In the genomic region with DNA sequence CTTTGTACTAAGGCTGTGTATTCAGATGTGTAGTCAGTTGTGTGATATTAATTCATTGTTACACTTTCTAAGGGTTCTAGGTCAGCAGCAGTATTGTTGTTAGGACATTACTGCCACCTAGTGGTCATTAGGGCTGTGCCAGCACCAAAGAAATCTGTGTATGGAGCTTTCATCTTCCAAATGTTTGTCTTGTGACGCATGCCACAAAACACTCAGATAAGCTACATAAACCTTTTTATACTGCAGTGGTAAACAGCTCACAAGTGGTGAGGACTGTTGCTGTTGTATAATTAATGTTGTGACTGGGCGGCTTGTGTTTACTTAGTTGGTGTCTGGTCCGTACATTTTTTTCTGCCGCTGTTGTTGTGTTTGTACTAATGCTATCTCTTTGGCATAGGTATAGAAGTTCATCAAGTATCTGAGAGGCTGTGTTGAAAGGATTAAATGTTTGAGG, we compare ENCODE assay signal across 8 cellular contexts. TPM values are rescaled to one million over a fixed set of nuclear protein-coding genes. Genes with fewer than 3 reads are reported as not detected.
A peak's percentile ranks its signal among the peaks of the same experiment; 100 is the strongest.
DNase-seq lines count a peak whose midpoint lies in the region; ATAC-seq, FAIRE-seq and TF ChIP-seq lines count a peak whose summit lies in the region.

No MANE protein-coding gene starts in this region.

- H3K9ac ChIP-seq in H9 (ENCODE audit: extremely low read depth, insufficient read length, low read length) (no peak overlapping the region), astrocyte (ENCODE audit: low read length) (peak overlapping the region; percentile 6), skeletal muscle satellite cell (ENCODE audit: low read depth, low read length) (no peak overlapping the region)

- peaks cover 15% of the 10 kb centered on the region in 2 experiments for H3K4me1 Mint-ChIP-seq in H9
- H3K4me1 Mint-ChIP-seq in T-helper 1 cell treated with Interleukin-12 subunit alpha and Interleukin-12 subunit beta and Interleukin-4 antibody, amounts not matched to agents 30 μg/mL and 1 μg/mL, for 36 hours (ENCODE audit: low read depth) = peaks cover 61% of the 10 kb centered on the region
- peaks cover 16% of the 10 kb centered on the region for H3K4me1 Mint-ChIP-seq in astrocyte (ENCODE audit: low read depth, unreplicated experiment)

- H3K27me3 Mint-ChIP-seq in H9 (ENCODE audit: low read depth) (no peaks in the 10 kb centered on the region; the same call in 1 of the 2 replicates), astrocyte (ENCODE audit: low read depth, unreplicated experiment) (no peaks in the 10 kb centered on the region)
- H3K27me3 Mint-ChIP-seq in T-helper 1 cell treated with Interleukin-12 subunit alpha and Interleukin-12 subunit beta and Interleukin-4 antibody, amounts not matched to agents 30 μg/mL and 1 μg/mL, for 36 hours (ENCODE audit: low read depth) = no peaks in the 10 kb centered on the region

- H3K4me3 Mint-ChIP-seq in H9 = no peak overlapping the region
- H3K4me3 Mint-ChIP-seq in T-helper 1 cell treated with Interleukin-12 subunit alpha and Interleukin-12 subunit beta and Interleukin-4 antibody, amounts not matched to agents 30 μg/mL and 1 μg/mL, for 36 hours = no peak overlapping the region
- no peak overlapping the region for H3K4me3 Mint-ChIP-seq in astrocyte (ENCODE audit: unreplicated experiment)

- H3K23me2 ChIP-seq in H9 (ENCODE audit: insufficient read length, low read depth, low read length, poor library complexity, severe bottlenecking) = no peaks in the 10 kb centered on the region

- H2AFZ ChIP-seq in H9 (ENCODE audit: low read length) (no peak overlapping the region), astrocyte (ENCODE audit: low read depth, low read length) (no peak overlapping the region)

- H2BK5ac ChIP-seq in H9 (ENCODE audit: insufficient read length, low read length) = no peak overlapping the region

- TF ChIP-seq CTCF in H9 (conservative IDR thresholded peaks at IDR 0.05) = peak; percentile 94
- TF ChIP-seq CTCF in NB4 (IDR thresholded peaks at IDR 0.05; ENCODE audit: low read depth, low read length) = peak; percentile 89
- peak; percentile 99 for TF ChIP-seq CTCF in astrocyte (IDR thresholded peaks at IDR 0.05; ENCODE audit: insufficient read depth, low read depth, low read length)

- H3T11ph ChIP-seq in H9 (ENCODE audit: low read length) = no peak overlapping the region

- H3K27ac ChIP-seq in H9 (ENCODE audit: insufficient read length, low read depth, low read length) (no peak overlapping the region), astrocyte (ENCODE audit: low read depth, low read length) (no peak overlapping the region)

- H3K79me1 ChIP-seq in H9 (ENCODE audit: insufficient read depth, low read depth, low read length, poor library complexity, severe bottlenecking) = no peaks in the 10 kb centered on the region

- no peak overlapping the region for H3K14ac ChIP-seq in H9 (ENCODE audit: insufficient read depth, low read length)

- H4K91ac ChIP-seq in H9 (ENCODE audit: insufficient read length, low read depth, low read length) = no peak overlapping the region

- H3K56ac ChIP-seq in H9 (ENCODE audit: insufficient read length, low read depth, low read length) = no peak overlapping the region

- no peak overlapping the region for H2BK120ac ChIP-seq in H9 (ENCODE audit: low read depth, low read length, poor library complexity, severe bottlenecking)

- no peak overlapping the region for H2BK12ac ChIP-seq in H9 (ENCODE audit: insufficient read length, low read depth, low read length)

- H3K79me2 ChIP-seq in H9 (ENCODE audit: insufficient read depth, low read length) (no peaks in the 10 kb centered on the region), astrocyte (ENCODE audit: insufficient read depth, low read length) (no peaks in the 10 kb centered on the region)

- WGBS in H9 (ENCODE audit: extremely low coverage, insufficient read length, low lambda C conversion rate) = no CpG with 5 or more reads among the region's 4 CpGs

- DNase-seq in G401 (ENCODE audit: low spot score) = peak; percentile 87
- DNase-seq in H9 = peak; percentile 43
- peak; percentile 74 for DNase-seq in NB4 (ENCODE audit: low read depth)
- DNase-seq in astrocyte (ENCODE audit: low read depth) = peak; percentile 81
- peak; percentile 47 for DNase-seq in hepatic stellate cell (ENCODE audit: low spot score)

- H3K36me3 ChIP-seq in astrocyte (ENCODE audit: insufficient read depth, low read length) (no peaks in the 10 kb centered on the region), skeletal muscle satellite cell (ENCODE audit: insufficient read depth, low read length) (no peaks in the 10 kb centered on the region)

- no peaks in the 10 kb centered on the region for H3K27me3 ChIP-seq in H9 (ENCODE audit: insufficient read depth, low read length)
- no peaks in the 10 kb centered on the region for H3K27me3 ChIP-seq in astrocyte (ENCODE audit: insufficient read depth, low read length)
- H3K27me3 ChIP-seq in skeletal muscle satellite cell (ENCODE audit: control insufficient read depth, insufficient read depth, low read length) = no peaks in the 10 kb centered on the region

- H4K8ac ChIP-seq in H9 (replicated peaks; ENCODE audit: insufficient read length, low read depth, low read length) = no peak overlapping the region

- no peak overlapping the region for H2BK20ac ChIP-seq in H9 (ENCODE audit: low read depth, low read length, poor library complexity, severe bottlenecking)

- peak; percentile 60 for FAIRE-seq in astrocyte (lab: Jason Lieb, UNC)

- H4K20me1 ChIP-seq in H9 (ENCODE audit: control insufficient read depth, insufficient read depth, insufficient read length) (no peaks in the 10 kb centered on the region), astrocyte (ENCODE audit: insufficient read depth, low read length) (no peaks in the 10 kb centered on the region)

- H3K4ac ChIP-seq in H9 (ENCODE audit: low read depth, low read length) = no peak overlapping the region

- no peaks in the 10 kb centered on the region for H3K4me1 ChIP-seq in H9 (ENCODE audit: insufficient read depth, low read length)
- H3K4me1 ChIP-seq in astrocyte (ENCODE audit: insufficient read depth, low read length) = peaks cover 13% of the 10 kb centered on the region
- peaks cover 19% of the 10 kb centered on the region for H3K4me1 ChIP-seq in skeletal muscle satellite cell (ENCODE audit: control insufficient read depth, insufficient read depth, low read length)

- no peak for ATAC-seq in GM21423 (IDR thresholded peaks at IDR 0.05; ENCODE audit: unreplicated experiment)

- H3K18ac ChIP-seq in H9 (ENCODE audit: insufficient read length, low read depth, low read length) = no peak overlapping the region

- H3K27ac Mint-ChIP-seq in H9 (no peak overlapping the region), astrocyte (ENCODE audit: unreplicated experiment) (no peak overlapping the region)
- H3K27ac Mint-ChIP-seq in T-helper 1 cell treated with Interleukin-12 subunit alpha and Interleukin-12 subunit beta and Interleukin-4 antibody, amounts not matched to agents 30 μg/mL and 1 μg/mL, for 36 hours = peak overlapping the region; percentile 53

- no peak overlapping the region for H3K23ac ChIP-seq in H9 (ENCODE audit: insufficient read length, low read depth, low read length)

- no peak for TF ChIP-seq POLR2A in NB4 (IDR thresholded peaks at IDR 0.05; ENCODE audit: extremely low read depth, insufficient read length)

- H2AK5ac ChIP-seq in H9 (ENCODE audit: insufficient read length, low read length) = no peak overlapping the region

- no peak overlapping the region for H3K4me2 ChIP-seq in H9 (ENCODE audit: insufficient read depth, insufficient read length, low read length)
- H3K4me2 ChIP-seq in astrocyte (ENCODE audit: low read length) = peak overlapping the region; percentile 68
- peak overlapping the region; percentile 67 for H3K4me2 ChIP-seq in skeletal muscle satellite cell (ENCODE audit: low read length)

- H3K36me3 Mint-ChIP-seq in H9 (ENCODE audit: insufficient read depth in 1 of 3, low read depth in 3 of 3) = no peaks in the 10 kb centered on the region
- H3K36me3 Mint-ChIP-seq in T-helper 1 cell treated with Interleukin-12 subunit alpha and Interleukin-12 subunit beta and Interleukin-4 antibody, amounts not matched to agents 30 μg/mL and 1 μg/mL, for 36 hours (ENCODE audit: low read depth) = no peaks in the 10 kb centered on the region
- H3K36me3 Mint-ChIP-seq in astrocyte (ENCODE audit: low read depth, unreplicated experiment) = no peaks in the 10 kb centered on the region

- H3K9me3 Mint-ChIP-seq in H9 (no peaks in the 10 kb centered on the region), astrocyte (ENCODE audit: unreplicated experiment) (no peaks in the 10 kb centered on the region)
- no peaks in the 10 kb centered on the region for H3K9me3 Mint-ChIP-seq in T-helper 1 cell treated with Interleukin-12 subunit alpha and Interleukin-12 subunit beta and Interleukin-4 antibody, amounts not matched to agents 30 μg/mL and 1 μg/mL, for 36 hours

- in situ Hi-C loops in G401 (cut with HindIII; ENCODE audit: low sequenced_read_pairs) = loop anchor here (25.0 kb wide), 1 partner anchor 351 kb away; no protein-coding TSS in a partner anchor

- H3K4me3 ChIP-seq in NB4 (ENCODE audit: low read depth, low read length) (no peak overlapping the region), astrocyte (ENCODE audit: insufficient read depth, low read depth, low read length) (no peak overlapping the region), skeletal muscle satellite cell (ENCODE audit: low read length) (no peak overlapping the region)

- H2BK15ac ChIP-seq in H9 (ENCODE audit: low read depth, low read length) = no peak overlapping the region

- H4K5ac ChIP-seq in H9 (ENCODE audit: insufficient read length, low read depth, low read length) = no peak overlapping the region

- no peaks in the 10 kb centered on the region for H3K9me3 ChIP-seq in H9 (ENCODE audit: control insufficient read depth, low read depth, low read length)
- H3K9me3 ChIP-seq in astrocyte (ENCODE audit: insufficient read depth, low read depth, low read length) = no peaks in the 10 kb centered on the region
- H3K9me3 ChIP-seq in skeletal muscle satellite cell (replicated peaks; ENCODE audit: low read length) = no peaks in the 10 kb centered on the region

RNA-seq across cellular contexts. Expression of gene S1PR1, which starts 51.7 kb away (rescaled TPM):
- not detected in 2 replicates for total RNA-seq in G401 (2014; rRNA removed; shearing (Covaris generic))
- 0.24 and 0.26 TPM in 2 replicates for total RNA-seq in H9 (2021)
- total RNA-seq in astrocyte = 10.6 and 14.4 TPM in 2 replicates
- total RNA-seq in skeletal muscle satellite cell (2012; rRNA removed) = 0.44 and 1.3 TPM in 2 replicates
